ENCODE assay signal across 10 cellular contexts in the genomic region with DNA sequence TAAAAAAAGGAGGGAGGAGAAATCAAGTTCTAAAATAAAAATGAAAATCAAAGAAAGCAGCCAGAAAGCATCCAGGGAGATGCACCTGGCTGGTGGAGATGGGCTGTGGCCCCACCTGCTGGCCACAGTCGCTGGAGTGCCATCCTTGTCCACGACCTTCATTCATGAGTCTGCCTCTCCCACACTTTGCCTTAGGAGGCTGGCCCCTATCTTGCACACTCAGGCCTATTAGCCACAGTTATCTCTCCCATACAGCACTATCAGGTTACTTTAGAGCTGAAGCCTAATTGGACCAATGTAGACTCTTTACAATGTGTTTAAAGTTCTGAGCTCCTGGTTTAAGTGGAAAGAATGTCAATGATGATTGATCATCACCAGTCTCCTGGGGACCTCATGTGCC.
A peak's percentile ranks its signal among the peaks of the same experiment; 100 is the strongest.
DNase-seq lines count a peak whose midpoint lies in the region; ATAC-seq and TF ChIP-seq lines count a peak whose summit lies in the region.
"Had no signal": no experiment of that assay in that cellular context is flagged by ENCODE, and none has a peak within 500 bp of the region (broad histone marks: within the 10 kb centered on the region; RNA-seq: fewer than 3 reads in every experiment).

No MANE protein-coding gene starts in this region.

- no peak overlapping the region for H2AFZ ChIP-seq in osteoblast (ENCODE audit: low read length)

- ATAC-seq in HG03565 (IDR thresholded peaks at IDR 0.05; ENCODE audit: unreplicated experiment) (no peak), GM18505 (IDR thresholded peaks at IDR 0.05; ENCODE audit: unreplicated experiment) (no peak)
- ATAC-seq: activated naive CD4-positive, alpha-beta T cell treated with anti-CD3 and anti-CD28 coated beads, Interleukin-2, amount 50 U/mL, for 72 hours had no signal

- H3K36me3 ChIP-seq in osteoblast (ENCODE audit: insufficient read depth, low read length) = no peaks in the 10 kb centered on the region

- H3K4me2 ChIP-seq in osteoblast (ENCODE audit: insufficient read depth, low read length) = no peak overlapping the region

- peak; percentile 1 for DNase-seq in stimulated activated CD4-positive, alpha-beta T cell treated with anti-CD3 and anti-CD28 coated beads, Interleukin-12 subunit alpha, Interleukin-12 subunit beta, amount 100 ng/mL, for 4 hours
- DNase-seq in stimulated activated CD4-positive, alpha-beta T cell treated with anti-CD3 and anti-CD28 coated beads, Interleukin-4, amount 100 ng/mL, for 24 hours = no peak
- DNase-seq in NCI-H510A (lab: John Stamatoyannopoulos, UW) (peak; percentile 55), choroid plexus epithelial cell (ENCODE audit: low read depth) (peak; percentile 37), osteoblast (ENCODE audit: insufficient read length, low spot score, missing footprints) (no peak), MV-4-11 (lab: John Stamatoyannopoulos, UW) (no peak)

- no peaks in the 10 kb centered on the region for H4K20me1 ChIP-seq in osteoblast (ENCODE audit: insufficient read depth, low read length)

- no peaks in the 10 kb centered on the region for H3K4me1 ChIP-seq in osteoblast (ENCODE audit: insufficient read depth, low read length)

- H3K27ac ChIP-seq in osteoblast (ENCODE audit: low read depth, low read length) = no peak overlapping the region
- H3K27ac ChIP-seq: skin epidermis had no signal

- H3K4me3 ChIP-seq in choroid plexus epithelial cell (ENCODE audit: low read depth, low read length) = no peak overlapping the region
- no peak overlapping the region for H3K4me3 ChIP-seq in osteoblast (ENCODE audit: insufficient read depth, low read length)
- H3K4me3 ChIP-seq: skin epidermis had no signal

- no peaks in the 10 kb centered on the region for H3K79me2 ChIP-seq in osteoblast (ENCODE audit: insufficient read depth, low read length)

- no peaks in the 10 kb centered on the region for H3K9me3 ChIP-seq in osteoblast (ENCODE audit: low read depth, low read length)

- no peaks in the 10 kb centered on the region for H3K27me3 ChIP-seq in osteoblast (ENCODE audit: insufficient read depth, low read length)

- peak; percentile 65 for TF ChIP-seq CTCF in choroid plexus epithelial cell (conservative IDR thresholded peaks at IDR 0.05; ENCODE audit: low read depth, low read length)
- peak; percentile 32 for TF ChIP-seq CTCF in osteoblast (IDR thresholded peaks at IDR 0.05; ENCODE audit: extremely low read depth, low read depth, low read length)

- TF ChIP-seq POLR2A in GM18505 (IDR thresholded peaks at IDR 0.05; ENCODE audit: borderline replicate concordance, extremely low read depth, insufficient read depth, insufficient read length) = no peak

Comparison
In these comparisons a context has a peak if more than half of its experiments do, and no peak if none do; other contexts are left out.
1. DNase-seq: peak in stimulated activated CD4-positive, alpha-beta T cell treated with anti-CD3 and anti-CD28 coated beads, Interleukin-12 subunit alpha, Interleukin-12 subunit beta, amount 100 ng/mL, for 4 hours (single experiment), NCI-H510A (single experiment) and choroid plexus epithelial cell (single experiment); none in stimulated activated CD4-positive, alpha-beta T cell treated with anti-CD3 and anti-CD28 coated beads, Interleukin-4, amount 100 ng/mL, for 24 hours (single experiment), osteoblast (single experiment) and MV-4-11 (single experiment).